ENCODE assay signal across 10 cellular contexts in genomic region chr2:69652206-69652605, GRCh38. TPM values are rescaled to one million over a fixed set of nuclear protein-coding genes. Genes with fewer than 3 reads are reported as not detected.
DNase-seq lines count a peak whose midpoint lies in the region; ATAC-seq and TF ChIP-seq lines count a peak whose summit lies in the region.
"Had no signal": no experiment of that assay in that cellular context is flagged by ENCODE, and none has a peak within 500 bp of the region (broad histone marks: within the 10 kb centered on the region; RNA-seq: fewer than 3 reads in every experiment).

No MANE protein-coding gene starts in this region.

- peak overlapping the region; percentile 13 for H3K4me3 Mint-ChIP-seq in T-helper 1 cell treated with Interleukin-12 subunit alpha and Interleukin-12 subunit beta and Interleukin-4 antibody, amounts not matched to agents 30 μg/mL and 1 μg/mL, for 36 hours

- no peaks in the 10 kb centered on the region for H3K9me3 Mint-ChIP-seq in T-helper 1 cell treated with Interleukin-12 subunit alpha and Interleukin-12 subunit beta and Interleukin-4 antibody, amounts not matched to agents 30 μg/mL and 1 μg/mL, for 36 hours

- no peaks in the 10 kb centered on the region for H3K27me3 Mint-ChIP-seq in T-helper 1 cell treated with Interleukin-12 subunit alpha and Interleukin-12 subunit beta and Interleukin-4 antibody, amounts not matched to agents 30 μg/mL and 1 μg/mL, for 36 hours (ENCODE audit: low read depth)

- peaks cover 4% of the 10 kb centered on the region for H3K36me3 Mint-ChIP-seq in T-helper 1 cell treated with Interleukin-12 subunit alpha and Interleukin-12 subunit beta and Interleukin-4 antibody, amounts not matched to agents 30 μg/mL and 1 μg/mL, for 36 hours (ENCODE audit: low read depth)

- TF ChIP-seq CTCF in fibroblast of mammary gland (conservative IDR thresholded peaks at IDR 0.05; ENCODE audit: control insufficient read depth, insufficient read depth, low read depth, low read length): no peak

- peaks cover 33% of the 10 kb centered on the region for H3K4me1 Mint-ChIP-seq in T-helper 1 cell treated with Interleukin-12 subunit alpha and Interleukin-12 subunit beta and Interleukin-4 antibody, amounts not matched to agents 30 μg/mL and 1 μg/mL, for 36 hours (ENCODE audit: low read depth)

- H3K27ac Mint-ChIP-seq in T-helper 1 cell treated with Interleukin-12 subunit alpha and Interleukin-12 subunit beta and Interleukin-4 antibody, amounts not matched to agents 30 μg/mL and 1 μg/mL, for 36 hours: peak overlapping the region; percentile 52

- H3K4me3 ChIP-seq in fibroblast of mammary gland (ENCODE audit: control insufficient read depth, low read depth, low read length): no peak overlapping the region
- H3K4me3 ChIP-seq: colonic mucosa had no signal

- ATAC-seq in GM19467 (IDR thresholded peaks at IDR 0.05; ENCODE audit: unreplicated experiment): no peak

- DNase-seq in A172 (ENCODE audit: low spot score) (peak; percentile 96), ELR (ENCODE audit: low read depth) (peak; percentile 98), fibroblast of mammary gland (ENCODE audit: low read depth) (peak; percentile 90), cerebellar cortex (ENCODE audit: low spot score) (no peak), NCI-H82 (lab: John Stamatoyannopoulos, UW) (no peak)
- no peak for DNase-seq in activated effector memory CD4-positive, alpha-beta T cell treated with Interleukin-2 at 50 U/mL for 16 hours
- DNase-seq: colonic mucosa, DMS53 had no signal

RNA-seq across cellular contexts. Expression of gene AAK1, which starts 8.7 kb away (rescaled TPM):
- 44.7 and 48.1 TPM in 2 replicates for total RNA-seq in A172 (2014; rRNA removed; shearing (Covaris generic))

Comparison
In these comparisons a context has a peak if more than half of its experiments do, and no peak if none do; other contexts are left out.
1. DNase-seq: peak in A172 (single experiment), ELR (single experiment) and fibroblast of mammary gland (single experiment); none in activated effector memory CD4-positive, alpha-beta T cell treated with Interleukin-2 at 50 U/mL for 16 hours (single experiment), cerebellar cortex (single experiment) and NCI-H82 (single experiment).